15 cellular contexts compared by ENCODE assay signal in genomic region chr6:29165571-29165970, GRCh38. TPM values are rescaled to one million over a fixed set of nuclear protein-coding genes. Genes with fewer than 3 reads are reported as not detected.
"Had no signal": no experiment of that assay in that cellular context is flagged by ENCODE, and none has a peak within 500 bp of the region (broad histone marks: within the 10 kb centered on the region; RNA-seq: fewer than 3 reads in every experiment).

No MANE protein-coding gene starts in this region.

RNA-seq across cellular contexts. Expression of gene OR2J2, which starts 5.1 kb away (rescaled TPM):
- total RNA-seq: stomach, subcutaneous adipose tissue, suprapubic skin, temporal lobe, thoracic aorta, tibial nerve, transverse colon, upper lobe of left lung, upper lobe of right lung, ureter, urinary bladder, vagina had no signal
- polyA plus RNA-seq: stomach, thymus, urinary bladder had no signal

RNA-seq across cellular contexts. Expression of gene OR2J3, which starts 57.7 kb away (rescaled TPM):
- total RNA-seq: stomach, subcutaneous adipose tissue, suprapubic skin, temporal lobe, thoracic aorta, thyroid gland, tibial nerve, transverse colon, upper lobe of left lung, upper lobe of right lung, ureter, urinary bladder, uterus, vagina had no signal
- polyA plus RNA-seq: stomach, urinary bladder had no signal
